Comparison of ENCODE assay signal across 18 cellular contexts in the genomic region with DNA sequence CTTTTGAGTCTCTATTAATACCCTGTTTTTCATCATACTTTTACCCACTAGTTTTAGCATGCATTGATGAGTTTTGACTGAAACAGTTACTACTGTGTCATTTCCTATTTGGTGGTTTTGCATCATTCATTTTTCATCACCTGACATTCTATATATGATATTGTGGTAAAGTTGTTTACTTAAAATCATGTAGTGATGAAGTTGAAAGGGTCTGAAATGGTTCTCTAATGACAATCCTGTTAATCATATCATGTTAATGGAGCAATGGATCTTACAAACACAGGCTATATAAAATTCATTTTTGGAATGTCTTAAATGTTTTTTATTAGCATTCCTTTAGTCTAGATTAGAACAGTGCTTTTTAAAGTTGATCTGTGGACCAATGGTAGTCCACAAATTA.
A peak's percentile ranks its signal among the peaks of the same experiment; 100 is the strongest.
DNase-seq lines count a peak whose midpoint lies in the region; ATAC-seq and TF ChIP-seq lines count a peak whose summit lies in the region.
"Had no signal": no experiment of that assay in that cellular context is flagged by ENCODE, and none has a peak within 500 bp of the region (broad histone marks: within the 10 kb centered on the region; RNA-seq: fewer than 3 reads in every experiment).

No MANE protein-coding gene starts in this region.

- no peaks in the 10 kb centered on the region for H3K27me3 ChIP-seq in CD4-positive, CD25-positive, alpha-beta regulatory T cell (ENCODE audit: control insufficient read depth, insufficient read depth, low read length)
- no peaks in the 10 kb centered on the region for H3K27me3 ChIP-seq in RWPE2 (ENCODE audit: insufficient read depth, poor library complexity, severe bottlenecking)
- H3K27me3 ChIP-seq: pancreas had no signal

- H3K4me3 ChIP-seq in CD4-positive, CD25-positive, alpha-beta regulatory T cell (ENCODE audit: low read depth, low read length), result peak overlapping the region; percentile 20
- H3K4me3 ChIP-seq in RWPE2 (ENCODE audit: severe bottlenecking) (no peak overlapping the region), fibroblast of pulmonary artery (replicated peaks; ENCODE audit: low read depth, low read length) (no peak overlapping the region)
- H3K4me3 ChIP-seq: pancreas had no signal

- peak overlapping the region in 3 of 4 donors; percentile 34 to 55 (median 44) for H3K4me3 Mint-ChIP-seq in CD4-positive, CD25-positive, alpha-beta regulatory T cell
- H3K4me3 Mint-ChIP-seq in activated naive CD4-positive, alpha-beta T cell treated with anti-CD3 and anti-CD28 coated beads, Interleukin-2, amount 10 ng/mL, durations not matched to agents 7 days and 5 days, result no peak overlapping the region

- H3K4me1 Mint-ChIP-seq in CD4-positive, CD25-positive, alpha-beta regulatory T cell, result peaks cover 38 to 71% (median 41%) of the 10 kb centered on the region in 4 donors
- peaks cover 34% of the 10 kb centered on the region for H3K4me1 Mint-ChIP-seq in activated naive CD4-positive, alpha-beta T cell treated with anti-CD3 and anti-CD28 coated beads, Interleukin-2, amount 10 ng/mL, durations not matched to agents 7 days and 5 days

- no peak for TF ChIP-seq CTCF in RWPE2 (IDR thresholded peaks at IDR 0.05; ENCODE audit: poor library complexity, severe bottlenecking)
- no peak for TF ChIP-seq CTCF in fibroblast of pulmonary artery (IDR thresholded peaks at IDR 0.05; ENCODE audit: low read length, missing control alignments)

- peak; percentile 61 to 83 for ATAC-seq in CD4-positive, CD25-positive, alpha-beta regulatory T cell (ENCODE audit: low read depth in 2 of 2)
- ATAC-seq in GM21737 (IDR thresholded peaks at IDR 0.05; ENCODE audit: unreplicated experiment) (peak; percentile 46), RWPE2 (ENCODE audit: low read depth) (peak; percentile 49; the same call in 2 of the 3 replicates)
- ATAC-seq: pancreas had no signal

- peak in 2 of 3 donors; percentile 37 to 63 for DNase-seq in CD4-positive, CD25-positive, alpha-beta regulatory T cell
- DNase-seq in RWPE2 (ENCODE audit: low spot score) (no peak), fibroblast of pulmonary artery (ENCODE audit: low read depth) (peak; percentile 6), NCI-H187 treated with DMSO at 0.1 percent for 48 hours (lab: John Stamatoyannopoulos, UW) (no peak), NCI-H2081 (lab: John Stamatoyannopoulos, UW) (no peak)
- DNase-seq in activated naive CD4-positive, alpha-beta T cell treated with anti-CD3 and anti-CD28 coated beads, Interleukin-2, amount 10 ng/mL, durations not matched to agents 7 days and 5 days, result no peak
- no peak for DNase-seq in activated effector memory CD4-positive, alpha-beta T cell treated with anti-CD3 and anti-CD28 coated beads, Interleukin-2, amount 50 U/mL, for 16 hours
- DNase-seq: activated CD4-positive, alpha-beta T cell treated with anti-CD3 and anti-CD28 coated beads for 4 hours; effector CD8-positive, alpha-beta T cell; GOT3; mesendoderm; NCI-H1436 treated with DMSO at 0.1 percent for 48 hours; NCI-H774; pancreas; SK-N-SH; stimulated activated CD4-positive, alpha-beta T cell treated with anti-CD3 and anti-CD28 coated beads, Interleukin-15, amount 100 ng/mL, for 24 hours had no signal

- peaks cover 24% of the 10 kb centered on the region for H3K36me3 ChIP-seq in CD4-positive, CD25-positive, alpha-beta regulatory T cell (ENCODE audit: control insufficient read depth, insufficient read depth, low read length)
- H3K36me3 ChIP-seq in RWPE2 (ENCODE audit: low read depth), result peaks cover 48% of the 10 kb centered on the region
- H3K36me3 ChIP-seq: pancreas had no signal

- H3K9me3 ChIP-seq in CD4-positive, CD25-positive, alpha-beta regulatory T cell (ENCODE audit: control insufficient read depth in 2 of 2, low read length in 2 of 2), result no peaks in the 10 kb centered on the region
- no peaks in the 10 kb centered on the region for H3K9me3 ChIP-seq in RWPE2 (ENCODE audit: severe bottlenecking)
- H3K9me3 ChIP-seq: pancreas, SK-N-SH had no signal

- peak overlapping the region; percentile 21 to 84 (median 81) for H3K27ac Mint-ChIP-seq in CD4-positive, CD25-positive, alpha-beta regulatory T cell
- no peak overlapping the region for H3K27ac Mint-ChIP-seq in activated naive CD4-positive, alpha-beta T cell treated with anti-CD3 and anti-CD28 coated beads, Interleukin-2, amount 10 ng/mL, durations not matched to agents 7 days and 5 days

- peak overlapping the region; percentile 60 for H3K27ac ChIP-seq in CD4-positive, CD25-positive, alpha-beta regulatory T cell (ENCODE audit: insufficient read depth, low read length, poor library complexity, severe bottlenecking)
- H3K27ac ChIP-seq in RWPE2 (ENCODE audit: poor library complexity, severe bottlenecking), result no peak overlapping the region
- H3K27ac ChIP-seq: C4-2B, pancreas had no signal

- H3K27me3 Mint-ChIP-seq in CD4-positive, CD25-positive, alpha-beta regulatory T cell, result no peaks in the 10 kb centered on the region
- no peaks in the 10 kb centered on the region for H3K27me3 Mint-ChIP-seq in activated naive CD4-positive, alpha-beta T cell treated with anti-CD3 and anti-CD28 coated beads, Interleukin-2, amount 10 ng/mL, durations not matched to agents 7 days and 5 days

- H3K36me3 Mint-ChIP-seq in CD4-positive, CD25-positive, alpha-beta regulatory T cell, result peaks cover 24% of the 10 kb centered on the region
- peaks cover 31% of the 10 kb centered on the region for H3K36me3 Mint-ChIP-seq in activated naive CD4-positive, alpha-beta T cell treated with anti-CD3 and anti-CD28 coated beads, Interleukin-2, amount 10 ng/mL, durations not matched to agents 7 days and 5 days

- peaks cover 0 to 3% (median 0%) of the 10 kb centered on the region in 7 donors for H3K9me3 Mint-ChIP-seq in CD4-positive, CD25-positive, alpha-beta regulatory T cell
- H3K9me3 Mint-ChIP-seq in activated naive CD4-positive, alpha-beta T cell treated with anti-CD3 and anti-CD28 coated beads, Interleukin-2, amount 10 ng/mL, durations not matched to agents 7 days and 5 days, result no peaks in the 10 kb centered on the region

- CTCF ChIA-PET in activated naive CD4-positive, alpha-beta T cell treated with anti-CD3 and anti-CD28 coated beads, Interleukin-2, amount 10 ng/mL, durations not matched to agents 7 days and 5 days (lab: Charles Lee), result no interaction called here

- H3K4me1 ChIP-seq in CD4-positive, CD25-positive, alpha-beta regulatory T cell (ENCODE audit: control insufficient read depth, insufficient read depth, low read length, poor library complexity, severe bottlenecking), result peaks cover 27% of the 10 kb centered on the region
- H3K4me1 ChIP-seq in RWPE2 (ENCODE audit: insufficient read depth, poor library complexity, severe bottlenecking), result peaks cover 14% of the 10 kb centered on the region

Comparison
In these comparisons a context has a peak if more than half of its experiments do, and no peak if none do; other contexts are left out.
1. DNase-seq: peak in CD4-positive, CD25-positive, alpha-beta regulatory T cell (2 of 3) and fibroblast of pulmonary artery (single experiment); none in RWPE2 (single experiment), activated naive CD4-positive, alpha-beta T cell treated with anti-CD3 and anti-CD28 coated beads, Interleukin-2, amount 10 ng/mL, durations not matched to agents 7 days and 5 days (single experiment), activated effector memory CD4-positive, alpha-beta T cell treated with anti-CD3 and anti-CD28 coated beads, Interleukin-2, amount 50 U/mL, for 16 hours (single experiment), NCI-H187 treated with DMSO at 0.1 percent for 48 hours (single experiment) and NCI-H2081 (0 of 2).
2. Peak in every context shown above with its lines, with median percentiles within 50 percentile points of each other: ATAC-seq.